16 cellular contexts compared by ENCODE assay signal in the genomic region with DNA sequence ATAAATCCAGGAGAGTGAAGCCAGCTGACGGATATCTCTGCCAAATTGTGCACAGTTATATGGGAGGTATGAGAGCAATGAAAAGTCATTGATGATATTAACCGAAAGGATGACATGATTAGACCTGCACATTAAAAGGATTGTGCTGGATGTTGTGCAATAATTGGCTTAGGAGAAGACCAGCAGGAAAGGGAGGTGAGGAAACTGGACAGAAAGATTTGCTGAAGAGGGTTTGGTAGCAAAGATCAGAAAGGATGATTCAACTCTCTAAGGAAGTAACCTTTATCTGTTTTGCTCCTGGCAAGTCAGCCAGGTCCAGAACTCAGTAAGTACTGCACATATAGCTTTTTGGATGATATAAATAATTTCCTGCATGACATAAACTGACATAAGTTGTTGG.
DNase-seq lines count a peak whose midpoint lies in the region; ATAC-seq, FAIRE-seq and TF ChIP-seq lines count a peak whose summit lies in the region.
"Had no signal": no experiment of that assay in that cellular context is flagged by ENCODE, and none has a peak within 500 bp of the region (broad histone marks: within the 10 kb centered on the region; RNA-seq: fewer than 3 reads in every experiment).

No MANE protein-coding gene starts in this region.

- TF ChIP-seq CTCF in D721Med (IDR thresholded peaks at IDR 0.05; ENCODE audit: insufficient read depth, missing control alignments): no peak
- no peak for TF ChIP-seq CTCF in HCT116 (IDR thresholded peaks at IDR 0.05 in 2 of 3, conservative IDR thresholded peaks at IDR 0.05 in 1 of 3; ENCODE audit: borderline replicate concordance in 1 of 3, insufficient read depth in 1 of 3, low read depth in 2 of 3, low read length in 2 of 3)
- no peak for TF ChIP-seq CTCF in mammary epithelial cell (conservative IDR thresholded peaks at IDR 0.05 in 1 of 2, IDR thresholded peaks at IDR 0.05 in 1 of 2; ENCODE audit: extremely low read depth in 1 of 2, insufficient read depth in 1 of 2, low read depth in 1 of 2, low read length in 2 of 2)

- H3K9me2 ChIP-seq in HCT116 (ENCODE audit: insufficient read depth): no peaks in the 10 kb centered on the region

- no peak for TF ChIP-seq POLR2A in HCT116 (IDR thresholded peaks at IDR 0.05; ENCODE audit: borderline replicate concordance, extremely low read depth, insufficient read depth, insufficient read length)

- H3K9ac ChIP-seq in HCT116 (ENCODE audit: low read length) (no peak overlapping the region), mammary epithelial cell (ENCODE audit: insufficient read depth, low read length) (no peak overlapping the region)
- H3K9ac ChIP-seq: BLaER1 treated with 17β-estradiol and CSF1 and Interleukin-3, amounts not matched to agents 10 nM and 100 nM; GM23248 had no signal

- H4K20me1 ChIP-seq in HCT116 (ENCODE audit: insufficient read depth) (no peaks in the 10 kb centered on the region), mammary epithelial cell (ENCODE audit: insufficient read depth, low read length) (no peaks in the 10 kb centered on the region)
- H4K20me1 ChIP-seq: BLaER1 treated with 17β-estradiol and CSF1 and Interleukin-3, amounts not matched to agents 10 nM and 100 nM had no signal

- TF ChIP-seq RAD21 in HCT116 (IDR thresholded peaks at IDR 0.05; ENCODE audit: low read depth): no peak

- DNase-seq in D721Med (ENCODE audit: insufficient read length, low spot score) (no peak), HCT116 (ENCODE audit: low read depth, low spot score) (no peak), mammary epithelial cell (peak; percentile 71), epithelial cell of prostate (ENCODE audit: low read depth, low spot score) (peak; percentile 39), AG20443 (ENCODE audit: low spot score) (no peak), DMS53 treated with DMSO at 0.1 percent for 48 hours (lab: John Stamatoyannopoulos, UW; ENCODE audit: unreplicated experiment) (no peak), middle frontal gyrus (ENCODE audit: extremely low spot score, low spot score) (no peak), OCI-M2 (lab: John Stamatoyannopoulos, UW; ENCODE audit: unreplicated experiment) (no peak)
- DNase-seq: CD4-positive, CD25-positive, alpha-beta regulatory T cell; DMS 273 treated with DMSO at 0.1 percent for 48 hours; DMS79; GM23248; H7 had no signal

- H3K27ac ChIP-seq in HCT116 (ENCODE audit: low read depth, low read length) (no peak overlapping the region), mammary epithelial cell (ENCODE audit: insufficient read depth, low read depth, low read length) (no peak overlapping the region), epithelial cell of prostate (no peak overlapping the region)
- H3K27ac ChIP-seq: A549; BLaER1 treated with 17β-estradiol and CSF1 and Interleukin-3, amounts not matched to agents 10 nM and 100 nM; GM23248 had no signal

- no peak for ATAC-seq in HCT116
- ATAC-seq: A549 had no signal

- POLR2A ChIA-PET in HCT116 (lab: Charles Lee): no interaction called here

- H3K9me3 ChIP-seq in HCT116 (ENCODE audit: control insufficient read depth in 1 of 2, insufficient read depth in 1 of 2, low read depth in 1 of 2, low read length in 2 of 2) (no peaks in the 10 kb centered on the region), mammary epithelial cell (replicated peaks; ENCODE audit: insufficient read depth, low read length) (no peaks in the 10 kb centered on the region)
- H3K9me3 ChIP-seq: A549 had no signal

- dilution Hi-C loops in mammary epithelial cell (cut with HindIII; ENCODE audit: low sequenced_read_pairs): no loop called here

- intact Hi-C loops in HCT116 (cut with micrococcal nuclease) (no loop called here), mammary epithelial cell (cut with micrococcal nuclease) (no loop called here)

- H2AFZ ChIP-seq in HCT116 (ENCODE audit: low read depth, low read length, poor library complexity, severe bottlenecking): no peak overlapping the region
- H2AFZ ChIP-seq in mammary epithelial cell (ENCODE audit: low read depth, low read length): no peak overlapping the region
- H2AFZ ChIP-seq: GM23248 had no signal

- H3K4me3 ChIP-seq in HCT116 (replicated peaks in 1 of 2; ENCODE audit: low read depth in 1 of 2, low read length in 2 of 2) (no peak overlapping the region), mammary epithelial cell (replicated peaks in 1 of 3; ENCODE audit: insufficient read depth in 1 of 3, low read depth in 2 of 3, low read length in 3 of 3) (no peak overlapping the region)
- H3K4me3 ChIP-seq: A549; BLaER1 treated with 17β-estradiol and CSF1 and Interleukin-3, amounts not matched to agents 10 nM and 100 nM; GM23248 had no signal

- H3K36me3 ChIP-seq in HCT116 (ENCODE audit: control insufficient read depth in 1 of 2, insufficient read depth in 2 of 2, low read length in 2 of 2) (no peaks in the 10 kb centered on the region), mammary epithelial cell (ENCODE audit: insufficient read depth, low read length) (no peaks in the 10 kb centered on the region)
- H3K36me3 ChIP-seq: BLaER1 treated with 17β-estradiol and CSF1 and Interleukin-3, amounts not matched to agents 10 nM and 100 nM had no signal

- RAD21 ChIA-PET in HCT116 (lab: Charles Lee; ENCODE audit: low non-redundant PET in 1 of 2, low total read pairs in 2 of 2, uncharacterized antibody in 2 of 2, unreplicated experiment in 2 of 2): no interaction called here

- WGBS in mammary epithelial cell (ENCODE audit: low coverage, missing lambda C conversion rate): 0% methylated on average over 2 of the region's 2 CpGs

- in situ Hi-C loops in mammary epithelial cell (cut with MboI; ENCODE audit: low sequenced_read_pairs in 2 of 2): no loop called here

- CTCF ChIA-PET in HCT116 (lab: Charles Lee) (no interaction called here), mammary epithelial cell (lab: Charles Lee; ENCODE audit: low non-redundant PET) (interaction anchor here (0.6 kb wide), 1 partner anchor 674 kb away, joined by 4 read pairs; no protein-coding TSS in a partner anchor)

- peak; percentile 35 for FAIRE-seq in D721Med (lab: Jason Lieb, UNC)
- FAIRE-seq: A549, GM12891 had no signal

- no peak overlapping the region for H3K4me2 ChIP-seq in HCT116 (ENCODE audit: low read length)
- H3K4me2 ChIP-seq in mammary epithelial cell (ENCODE audit: insufficient read depth, low read depth, low read length): peak overlapping the region; percentile 39
- H3K4me2 ChIP-seq: A549; BLaER1 treated with 17β-estradiol and CSF1 and Interleukin-3, amounts not matched to agents 10 nM and 100 nM had no signal

- H3K4me1 ChIP-seq in HCT116 (ENCODE audit: control insufficient read depth in 1 of 2, insufficient read depth in 2 of 2, low read length in 2 of 2) (peaks cover 0 to 13% of the 10 kb centered on the region in 2 experiments; a peak in 3 of 4 replicates), mammary epithelial cell (ENCODE audit: insufficient read depth, low read length) (peaks cover 17% of the 10 kb centered on the region)
- H3K4me1 ChIP-seq: A549 had no signal

- BruUV-seq in HCT116 (replicated peaks; lab: Mats Ljungman, UMichigan): no TSS peak
- no TSS peak for BruUV-seq in mammary epithelial cell (replicated peaks; lab: Mats Ljungman, UMichigan)

- H3K27me3 ChIP-seq in HCT116 (ENCODE audit: insufficient read depth, low read length) (no peaks in the 10 kb centered on the region), mammary epithelial cell (ENCODE audit: insufficient read depth, low read length) (no peaks in the 10 kb centered on the region)
- H3K27me3 ChIP-seq: BLaER1 treated with 17β-estradiol and CSF1 and Interleukin-3, amounts not matched to agents 10 nM and 100 nM had no signal

- no peaks in the 10 kb centered on the region for H3K79me2 ChIP-seq in HCT116 (ENCODE audit: insufficient read depth, low read length)
- no peaks in the 10 kb centered on the region for H3K79me2 ChIP-seq in mammary epithelial cell (ENCODE audit: insufficient read depth, low read length)

TF ChIP-seq in HCT116, 20 proteins besides CTCF, POLR2A, EP300 and RAD21:
- TF ChIP-seq SRF (IDR thresholded peaks at IDR 0.05; ENCODE audit: low read depth): no peak
- TF ChIP-seq EZH2 (IDR thresholded peaks at IDR 0.05): no peak
- TF ChIP-seq YY1 (IDR thresholded peaks at IDR 0.05; ENCODE audit: extremely low read depth, insufficient replicate concordance, low read depth, low read length): no peak
- peak; percentile 37; the same call in 1 of the 2 replicates for TF ChIP-seq CEBPB (IDR thresholded peaks at IDR 0.05; ENCODE audit: low read depth)
- TF ChIP-seq TCF7L2 (IDR thresholded peaks at IDR 0.05; ENCODE audit: borderline replicate concordance, extremely low read depth, insufficient read depth, insufficient read length): no peak

Comparison
In these comparisons a context has a peak if more than half of its experiments do, and no peak if none do; other contexts are left out.
1. DNase-seq: peak in mammary epithelial cell (single experiment) and epithelial cell of prostate (single experiment); none in D721Med (single experiment), HCT116 (single experiment), AG20443 (single experiment), DMS53 treated with DMSO at 0.1 percent for 48 hours (single experiment), middle frontal gyrus (single experiment) and OCI-M2 (single experiment).